ENCODE assay signal across 8 cellular contexts in the genomic region with DNA sequence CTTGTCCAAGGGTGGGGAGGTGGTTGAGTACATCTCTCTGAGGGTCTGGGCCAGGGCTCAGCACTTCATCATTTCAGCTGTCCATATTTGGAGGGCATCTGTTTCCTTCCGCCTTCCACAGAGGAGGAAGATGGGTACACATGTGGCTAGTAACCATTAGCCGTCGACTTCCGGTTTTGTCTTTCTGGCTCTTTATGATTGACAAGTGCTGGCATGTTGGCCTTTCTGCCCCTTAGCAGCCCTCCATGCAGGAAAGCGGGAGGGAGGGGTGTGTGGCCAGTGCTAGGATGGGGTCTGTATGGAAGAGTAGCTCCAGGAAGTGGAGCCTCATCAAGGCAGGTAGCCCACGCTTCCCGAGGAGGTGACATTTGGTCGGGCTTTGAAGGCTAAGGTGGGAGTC.
A peak's percentile ranks its signal among the peaks of the same experiment; 100 is the strongest.
DNase-seq lines count a peak whose midpoint lies in the region; FAIRE-seq and TF ChIP-seq lines count a peak whose summit lies in the region.

No MANE protein-coding gene starts in this region.

- DNase-seq in activated T-cell treated with anti-CD3 and anti-CD28 coated beads for 24 hours (ENCODE audit: low read depth) (peak; percentile 18), OCI-M1 (lab: John Stamatoyannopoulos, UW) (peak; percentile 3), amniotic stem cell (lab: John Stamatoyannopoulos, UW) (no peak), SW 1271 (lab: John Stamatoyannopoulos, UW) (no peak), D721Med (ENCODE audit: insufficient read length, low spot score) (no peak)
- no peak for DNase-seq in activated T-cell treated with anti-CD3 and anti-CD28 coated beads, Interleukin-2, amount 50 U/mL, for 1 hour
- DNase-seq in stimulated activated CD4-positive, alpha-beta T cell treated with anti-CD3 and anti-CD28 coated beads, Interleukin-2, amount 100 ng/mL, for 24 hours, result peak; percentile 25 to 40

- no peaks in the 10 kb centered on the region for H3K9me3 Mint-ChIP-seq in dendritic cell treated with granulocyte-macrophage colony-stimulating factor and Interleukin-4, amounts not matched to agents 40 ng/mL and 50 ng/mL, for 4 days

- peak overlapping the region; percentile 69 for H3K4me3 Mint-ChIP-seq in dendritic cell treated with granulocyte-macrophage colony-stimulating factor and Interleukin-4, amounts not matched to agents 40 ng/mL and 50 ng/mL, for 4 days

- no peaks in the 10 kb centered on the region for H3K36me3 Mint-ChIP-seq in dendritic cell treated with granulocyte-macrophage colony-stimulating factor and Interleukin-4, amounts not matched to agents 40 ng/mL and 50 ng/mL, for 4 days (ENCODE audit: low read depth)

- H3K27me3 Mint-ChIP-seq in dendritic cell treated with granulocyte-macrophage colony-stimulating factor and Interleukin-4, amounts not matched to agents 40 ng/mL and 50 ng/mL, for 4 days, result no peaks in the 10 kb centered on the region

- H3K4me1 Mint-ChIP-seq in dendritic cell treated with granulocyte-macrophage colony-stimulating factor and Interleukin-4, amounts not matched to agents 40 ng/mL and 50 ng/mL, for 4 days (ENCODE audit: low read depth), result peaks cover 47% of the 10 kb centered on the region

- intact Hi-C loops in dendritic cell treated with granulocyte-macrophage colony-stimulating factor and Interleukin-4, amounts not matched to agents 40 ng/mL and 50 ng/mL, for 4 days (cut with micrococcal nuclease), result loop anchor here (5.0 kb wide), 1 partner anchor 221 kb away; a partner anchor contains a TSS

- no peak for FAIRE-seq in D721Med (lab: Jason Lieb, UNC)

- TF ChIP-seq CTCF in D721Med (IDR thresholded peaks at IDR 0.05; ENCODE audit: insufficient read depth, missing control alignments), result no peak

- peak overlapping the region; percentile 93 for H3K27ac Mint-ChIP-seq in dendritic cell treated with granulocyte-macrophage colony-stimulating factor and Interleukin-4, amounts not matched to agents 40 ng/mL and 50 ng/mL, for 4 days

Comparison
In these comparisons a context has a peak if more than half of its experiments do, and no peak if none do; other contexts are left out.
1. DNase-seq: peak in activated T-cell treated with anti-CD3 and anti-CD28 coated beads for 24 hours (single experiment), OCI-M1 (single experiment) and stimulated activated CD4-positive, alpha-beta T cell treated with anti-CD3 and anti-CD28 coated beads, Interleukin-2, amount 100 ng/mL, for 24 hours (2 of 2); none in activated T-cell treated with anti-CD3 and anti-CD28 coated beads, Interleukin-2, amount 50 U/mL, for 1 hour (single experiment), amniotic stem cell (single experiment), SW 1271 (0 of 2) and D721Med (single experiment).